ENCODE assay signal across 25 cellular contexts in genomic region chr9:133254471-133254870, GRCh38. TPM values are rescaled to one million over a fixed set of nuclear protein-coding genes. Genes with fewer than 3 reads are reported as not detected.
"Had no signal": no experiment of that assay in that cellular context is flagged by ENCODE, and none has a peak within 500 bp of the region (broad histone marks: within the 10 kb centered on the region; RNA-seq: fewer than 3 reads in every experiment).

No MANE protein-coding gene starts in this region.

- H3K36me3 ChIP-seq: SJSA1 had no signal

- H3K27ac ChIP-seq: KMS-11, SJSA1, SK-N-MC had no signal

- H3K4me3 ChIP-seq: SJSA1, SK-N-MC had no signal

- FAIRE-seq: HepG2, RCC 7860 had no signal

- H3K9me3 ChIP-seq: SJSA1 had no signal

- H3K9ac ChIP-seq: KMS-11 had no signal

- H3K4me2 ChIP-seq: KMS-11 had no signal

- ATAC-seq: HepG2 had no signal

- H3K4me1 ChIP-seq: SJSA1 had no signal

- DNase-seq: IMR-90, Kasumi-1, MM.1S, NCI-H1092 treated with DMSO at 0.1 percent for 48 hours, NCI-H1436, NCI-H187, NCI-H2029, NCI-H2081 treated with DMSO at 0.1 percent for 48 hours, NCI-H2171, NCI-H226, NCI-H446, NCI-H510A, NCI-H524 treated with DMSO at 0.1 percent for 48 hours, NCI-H69, NCI-H774, Right ventricle myocardium superior, RPMI8226, SIG-M5 had no signal

RNA-seq across cellular contexts. Expression of gene ABO, which starts 20.5 kb away (rescaled TPM):
- total RNA-seq: HepG2, IMR-90, M059J, SJSA1 had no signal
- polyA plus RNA-seq: HepG2, IMR-90 had no signal

RNA-seq across cellular contexts. Expression of gene OBP2B, which starts 45.4 kb away (rescaled TPM):
- total RNA-seq: HepG2, HT-29, IMR-90, M059J, Right ventricle myocardium superior, SJSA1 had no signal
- polyA plus RNA-seq: HepG2, IMR-90 had no signal
